9 cellular contexts compared by ENCODE assay signal in the genomic region with DNA sequence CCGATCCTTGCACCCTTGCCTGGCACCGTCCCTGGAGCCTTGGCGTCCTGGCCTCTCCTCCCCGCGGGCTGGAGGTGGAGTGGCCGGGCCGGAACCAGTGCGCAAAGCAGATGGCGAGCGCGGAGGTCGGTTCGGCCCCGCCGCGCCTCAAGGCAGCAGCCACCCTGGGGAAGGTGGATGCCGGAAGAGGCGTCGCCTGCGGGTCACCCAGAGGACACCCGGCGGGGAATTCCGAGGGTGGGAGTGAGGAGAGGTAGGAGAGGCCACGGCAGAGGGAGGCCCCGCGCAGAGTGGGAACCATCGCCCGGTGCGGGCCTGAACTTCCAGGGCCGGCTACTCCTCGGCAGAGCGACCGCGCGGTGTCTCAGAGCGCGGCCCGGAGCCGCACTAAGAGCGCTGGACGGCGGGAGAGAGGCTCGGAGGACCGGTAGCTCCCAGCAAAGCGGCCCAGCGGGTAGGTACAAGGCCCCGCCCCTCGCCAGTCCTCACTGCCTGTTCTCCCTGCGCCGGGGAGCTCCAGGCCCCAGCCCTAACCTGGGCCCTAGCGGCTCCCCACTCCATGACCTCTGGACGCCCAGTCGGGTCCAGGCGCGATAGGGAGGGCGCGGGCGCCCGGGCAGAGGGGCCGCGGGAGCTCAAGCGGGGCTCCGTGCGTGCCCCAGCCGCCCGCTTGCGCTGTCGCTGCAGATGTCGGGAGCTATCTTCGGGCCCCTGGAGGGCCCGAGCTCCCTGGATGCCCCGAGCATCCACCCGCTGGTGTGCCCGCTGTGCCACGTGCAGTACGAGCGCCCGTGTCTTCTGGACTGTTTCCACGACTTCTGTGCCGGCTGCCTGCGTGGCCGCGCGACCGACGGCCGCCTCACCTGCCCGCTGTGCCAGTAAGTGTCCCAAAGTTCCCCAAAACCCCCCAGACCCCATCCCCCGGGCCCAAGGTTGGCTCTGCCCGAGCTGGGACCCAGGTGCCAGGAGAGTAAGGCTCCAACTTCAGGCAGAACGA. TPM values are rescaled to one million over a fixed set of nuclear protein-coding genes. Genes with fewer than 3 reads are reported as not detected.
DNase-seq lines count a peak whose midpoint lies in the region; ATAC-seq, FAIRE-seq and TF ChIP-seq lines count a peak whose summit lies in the region.
"Had no signal": no experiment of that assay in that cellular context is flagged by ENCODE, and none has a peak within 500 bp of the region (broad histone marks: within the 10 kb centered on the region; RNA-seq: fewer than 3 reads in every experiment).

A gene with protein sequence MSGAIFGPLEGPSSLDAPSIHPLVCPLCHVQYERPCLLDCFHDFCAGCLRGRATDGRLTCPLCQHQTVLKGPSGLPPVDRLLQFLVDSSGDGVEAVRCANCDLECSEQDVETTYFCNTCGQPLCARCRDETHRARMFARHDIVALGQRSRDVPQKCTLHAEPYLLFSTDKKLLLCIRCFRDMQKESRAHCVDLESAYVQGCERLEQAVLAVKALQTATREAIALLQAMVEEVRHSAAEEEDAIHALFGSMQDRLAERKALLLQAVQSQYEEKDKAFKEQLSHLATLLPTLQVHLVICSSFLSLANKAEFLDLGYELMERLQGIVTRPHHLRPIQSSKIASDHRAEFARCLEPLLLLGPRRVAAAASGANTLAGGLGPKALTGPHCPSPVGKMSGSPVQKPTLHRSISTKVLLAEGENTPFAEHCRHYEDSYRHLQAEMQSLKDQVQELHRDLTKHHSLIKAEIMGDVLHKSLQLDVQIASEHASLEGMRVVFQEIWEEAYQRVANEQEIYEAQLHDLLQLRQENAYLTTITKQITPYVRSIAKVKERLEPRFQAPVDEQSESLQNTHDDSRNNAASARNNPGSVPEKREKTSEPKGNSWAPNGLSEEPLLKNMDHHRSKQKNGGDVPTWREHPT (plus strand): TSS at position 271 of the 997 bp plus-strand sequence. CDS start 417 bp downstream, at position 688.

- ATAC-seq in HG02623 (IDR thresholded peaks at IDR 0.05; ENCODE audit: unreplicated experiment) = peak; percentile 65
- peak; percentile 80 for ATAC-seq in RWPE2 (ENCODE audit: low read depth)

- H3K27ac ChIP-seq in RWPE2 (ENCODE audit: poor library complexity, severe bottlenecking) = peak within 1 kb of the TSS; percentile 67
- H3K27ac ChIP-seq in hepatocyte = peak within 1 kb of the TSS; percentile 87
- H3K27ac ChIP-seq in skeletal muscle tissue (ENCODE audit: low read depth, low read length) = peak within 1 kb of the TSS; percentile 64

- 8% methylated on average over 67 of the region's 91 CpGs for WGBS in hepatocyte (ENCODE audit: low lambda C conversion rate, missing lambda C conversion rate)

- DNase-seq in GM12891 (ENCODE audit: insufficient read length, low spot score) = peak; percentile 86
- DNase-seq in RWPE2 (ENCODE audit: low spot score) = peak; percentile 83
- DNase-seq in amniotic epithelial cell (ENCODE audit: low read depth) = peak; percentile 61
- peak; percentile 91 for DNase-seq in hepatocyte (ENCODE audit: low spot score)
- no peak for DNase-seq in midbrain (lab: John Stamatoyannopoulos, UW)
- no peak for DNase-seq in NCI-H1930 (lab: John Stamatoyannopoulos, UW)

- H3K4me1 ChIP-seq in RWPE2 (ENCODE audit: insufficient read depth, poor library complexity, severe bottlenecking) (no peaks in the 10 kb centered on the region), hepatocyte (ENCODE audit: insufficient read depth) (peaks cover 33% of the 10 kb centered on the region), skeletal muscle tissue (ENCODE audit: control insufficient read depth in 3 of 3, insufficient read depth in 3 of 3, low read length in 3 of 3) (peaks cover 12 to 29% (median 28%) of the 10 kb centered on the region in 3 donors)

- no peaks in the 10 kb centered on the region for H4K20me1 ChIP-seq in hepatocyte (ENCODE audit: insufficient read depth, poor library complexity, severe bottlenecking)

- peak within 1 kb of the TSS; percentile 20 to 83 (median 50) for H3K9ac ChIP-seq in skeletal muscle tissue (ENCODE audit: low read depth in 1 of 3, low read length in 3 of 3)

- H3K36me3 ChIP-seq in RWPE2 (ENCODE audit: low read depth) (no peaks in the 10 kb centered on the region), hepatocyte (replicated peaks; ENCODE audit: insufficient read depth, low read depth) (no peaks in the 10 kb centered on the region), skeletal muscle tissue (ENCODE audit: control insufficient read depth in 3 of 3, insufficient read depth in 3 of 3, low read length in 3 of 3) (no peaks in the 10 kb centered on the region)

- H3K27me3 ChIP-seq in RWPE2 (ENCODE audit: insufficient read depth, poor library complexity, severe bottlenecking) (no peaks in the 10 kb centered on the region), hepatocyte (no peaks in the 10 kb centered on the region), skeletal muscle tissue (ENCODE audit: control insufficient read depth in 3 of 3, insufficient read depth in 3 of 3, low read length in 3 of 3) (peaks cover 4 to 30% (median 21%) of the 10 kb centered on the region in 3 donors)

- peak; percentile 89 for FAIRE-seq in GM12891 (lab: Jason Lieb, UNC)
- FAIRE-seq: islet of Langerhans had no signal

- TF ChIP-seq CTCF in RWPE2 (IDR thresholded peaks at IDR 0.05; ENCODE audit: poor library complexity, severe bottlenecking) = no peak
- TF ChIP-seq CTCF in hepatocyte (IDR thresholded peaks at IDR 0.05; ENCODE audit: poor library complexity) = no peak

- H3K4me3 ChIP-seq in RWPE2 (ENCODE audit: severe bottlenecking) (peak within 1 kb of the TSS; percentile 47), hepatocyte (peak within 1 kb of the TSS; percentile 37), skeletal muscle tissue (ENCODE audit: low read length in 3 of 3) (peak within 1 kb of the TSS; percentile 62 to 75 (median 66))

- TF ChIP-seq POLR2A in GM12891 (IDR thresholded peaks at IDR 0.05; ENCODE audit: low read depth, low read length) = peak; percentile 69

- H3K4me2 ChIP-seq in hepatocyte = peak within 1 kb of the TSS; percentile 87

- H3K9me3 ChIP-seq in RWPE2 (ENCODE audit: severe bottlenecking) (no peaks in the 10 kb centered on the region), hepatocyte (ENCODE audit: low read depth) (no peaks in the 10 kb centered on the region), skeletal muscle tissue (ENCODE audit: control insufficient read depth in 3 of 3, low read length in 3 of 3) (no peaks in the 10 kb centered on the region)

- peaks cover 6% of the 10 kb centered on the region for H3K79me2 ChIP-seq in hepatocyte

- H2AFZ ChIP-seq in hepatocyte = peak within 1 kb of the TSS; percentile 84

- no peaks in the 10 kb centered on the region for H3K9me2 ChIP-seq in hepatocyte (replicated peaks; ENCODE audit: insufficient read depth)

TF ChIP-seq in GM12891, 5 proteins besides CTCF, POLR2A, EP300 and RAD21:
- TF ChIP-seq TAF1 (IDR thresholded peaks at IDR 0.05; ENCODE audit: low read depth, low read length) = peak; percentile 47; the same call in 1 of the 2 replicates
- TF ChIP-seq POLR2AphosphoS5 (IDR thresholded peaks at IDR 0.05; ENCODE audit: low read depth, low read length) = peak; percentile 58
- TF ChIP-seq PAX5 (IDR thresholded peaks at IDR 0.05; ENCODE audit: insufficient read depth, low read length, severe bottlenecking) = no peak

RNA-seq across cellular contexts. Expression of the gene that starts here (rescaled TPM):
- 16.0 TPM for polyA plus RNA-seq in GM12891 (2012; ENCODE audit: low read depth, missing spikeins)
- 14.7 and 29.3 TPM in 2 replicates for total RNA-seq in hepatocyte
- 28.3 and 30.9 TPM in 2 replicates for polyA plus RNA-seq in hepatocyte
- 14.1 TPM for total RNA-seq in skeletal muscle tissue

Comparison
In these comparisons a context has a peak if more than half of its experiments do, and no peak if none do; other contexts are left out.
1. DNase-seq: peak in GM12891 (single experiment), RWPE2 (single experiment), amniotic epithelial cell (single experiment) and hepatocyte (single experiment); none in midbrain (single experiment) and NCI-H1930 (0 of 2).
2. Peak in every context shown above with its lines, with median percentiles within 50 percentile points of each other: H3K27ac ChIP-seq and H3K4me3 ChIP-seq.